Comparison of ENCODE assay signal across 8 cellular contexts in the genomic region with DNA sequence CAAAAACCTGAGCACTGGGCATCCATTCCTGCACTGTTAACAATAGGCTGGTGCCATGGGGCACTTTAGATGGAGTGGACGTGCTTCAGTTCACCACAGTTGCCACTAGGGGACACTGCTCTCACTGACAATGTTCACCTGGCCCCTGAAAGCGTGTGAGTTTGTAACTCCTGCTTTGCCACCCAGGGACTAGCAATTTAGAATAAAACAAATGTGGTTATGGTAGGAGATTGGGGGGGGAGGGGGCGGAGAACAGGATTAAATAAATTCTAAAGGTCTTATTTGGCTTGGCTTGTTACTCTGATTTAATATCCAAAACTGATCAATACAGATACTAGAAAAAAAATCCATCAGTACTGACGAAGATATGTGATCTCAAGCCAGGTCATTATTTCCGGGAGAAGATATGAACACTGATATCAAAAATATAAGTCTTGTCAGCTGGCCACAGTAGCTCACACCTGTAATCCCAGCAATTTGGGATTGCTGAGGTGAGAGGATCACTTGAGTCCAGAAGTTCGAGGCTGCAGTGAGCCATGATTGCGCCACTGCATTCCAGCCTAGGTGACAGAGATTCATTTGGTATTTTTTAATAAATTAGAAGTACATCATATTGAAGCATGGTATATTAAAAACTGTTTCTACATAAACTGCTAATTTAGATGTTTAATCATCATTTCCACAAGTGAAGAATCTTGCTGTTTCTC.
DNase-seq lines count a peak whose midpoint lies in the region; ATAC-seq and TF ChIP-seq lines count a peak whose summit lies in the region.

No MANE protein-coding gene starts in this region.

- peak; percentile 100 for TF ChIP-seq CTCF in AG09319 (IDR thresholded peaks at IDR 0.05; ENCODE audit: low read depth, low read length)

- peak; percentile 93 for ATAC-seq in GM18520 (IDR thresholded peaks at IDR 0.05; ENCODE audit: unreplicated experiment)
- peak; percentile 92 for ATAC-seq in HG03139 (IDR thresholded peaks at IDR 0.05; ENCODE audit: unreplicated experiment)

- DNase-seq in AG09319 (ENCODE audit: extremely low read depth, low read depth) (peak; percentile 24), NCI-H446 treated with DMSO at 0.1 percent for 48 hours (lab: John Stamatoyannopoulos, UW) (peak; percentile 28), medulla oblongata (ENCODE audit: extremely low spot score) (peak; percentile 75)
- DNase-seq in activated CD4-positive, alpha-beta T cell treated with anti-CD3 and anti-CD28 coated beads, Interleukin-2, amount 50 U/mL, for 4 hours = peak; percentile 56
- peak; percentile 54 for DNase-seq in effector CD4-positive, alpha-beta T cell
- DNase-seq in stimulated activated CD8-positive, alpha-beta memory T cell treated with anti-CD3 and anti-CD28 coated beads, Interleukin-4, amount 100 ng/mL, for 1 hour (ENCODE audit: low read depth in 2 of 2, low spot score in 1 of 2) = peak; percentile 16 to 52

Comparison
In these comparisons a context has a peak if more than half of its experiments do, and no peak if none do; other contexts are left out.
1. Peak in every context shown above with its lines: DNase-seq and ATAC-seq.
2. DNase-seq: peak in every context shown above with its lines; median percentile 75 in medulla oblongata; 56 in activated CD4-positive, alpha-beta T cell treated with anti-CD3 and anti-CD28 coated beads, Interleukin-2, amount 50 U/mL, for 4 hours; 54 in effector CD4-positive, alpha-beta T cell; 34 in stimulated activated CD8-positive, alpha-beta memory T cell treated with anti-CD3 and anti-CD28 coated beads, Interleukin-4, amount 100 ng/mL, for 1 hour; 28 in NCI-H446 treated with DMSO at 0.1 percent for 48 hours; 24 in AG09319.